Comparison of ENCODE assay signal across 8 cellular contexts in the genomic region with DNA sequence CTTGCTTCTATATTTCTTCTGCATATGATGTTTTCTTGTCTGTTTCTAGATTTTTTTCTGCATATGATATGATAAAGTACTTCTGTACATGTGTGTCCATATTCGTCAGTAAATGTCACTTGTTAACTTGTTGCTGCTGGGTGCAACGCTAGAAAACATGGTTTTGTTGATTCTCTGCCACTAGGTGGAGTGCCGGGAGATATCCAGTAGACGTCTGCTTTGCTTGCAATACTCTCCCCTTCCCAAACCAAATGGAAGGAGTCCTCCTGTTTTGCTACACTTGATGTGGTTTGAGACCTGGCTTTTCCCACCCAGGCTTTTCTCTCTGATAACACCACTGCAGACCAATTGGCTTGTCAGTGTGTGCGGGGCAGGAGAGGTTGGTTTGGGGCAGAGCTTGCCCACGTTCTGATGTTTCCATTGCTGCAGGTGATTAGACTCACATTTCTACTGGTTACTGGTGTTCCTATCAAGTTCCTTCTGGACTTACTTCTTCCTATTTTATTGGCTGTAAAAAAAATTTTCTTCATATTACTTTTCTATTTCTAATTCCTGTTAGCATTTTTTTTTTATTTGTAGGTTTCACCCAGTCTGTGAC.
A peak's percentile ranks its signal among the peaks of the same experiment; 100 is the strongest.
DNase-seq lines count a peak whose midpoint lies in the region; ATAC-seq and TF ChIP-seq lines count a peak whose summit lies in the region.

No MANE protein-coding gene starts in this region.

- intact Hi-C loops in psoas muscle (cut with DNase I) = no loop called here

- H3K4me3 Mint-ChIP-seq in HFFc6 = no peak overlapping the region

- peaks cover 4% of the 10 kb centered on the region for H3K9me3 Mint-ChIP-seq in HFFc6

- H3K4me3 ChIP-seq in psoas muscle = no peak overlapping the region

- no peaks in the 10 kb centered on the region for H3K36me3 ChIP-seq in psoas muscle (ENCODE audit: insufficient read depth in 1 of 2, low read depth in 1 of 2)

- no peaks in the 10 kb centered on the region for H3K4me1 ChIP-seq in psoas muscle

- TF ChIP-seq CTCF in HFFc6 (IDR thresholded peaks at IDR 0.05) (peak; percentile 59), psoas muscle (IDR thresholded peaks at IDR 0.05) (peak; percentile 9)

- H3K27ac ChIP-seq in psoas muscle = no peak overlapping the region

- H3K9me3 ChIP-seq in psoas muscle = no peaks in the 10 kb centered on the region

- no peaks in the 10 kb centered on the region for H3K4me1 Mint-ChIP-seq in HFFc6 (ENCODE audit: low read depth)

- DNase-seq in DMS53 treated with DMSO at 0.1 percent for 48 hours (lab: John Stamatoyannopoulos, UW; ENCODE audit: unreplicated experiment) = peak; percentile 83
- no peak for DNase-seq in HFFc6
- peak; percentile 53 for DNase-seq in NOMO-1 treated with dmso at 0.1 percent for 144 hours (lab: John Stamatoyannopoulos, UW; ENCODE audit: unreplicated experiment)
- DNase-seq in ecto neural progenitor cell (ENCODE audit: low spot score) = peak; percentile 57
- DNase-seq in psoas muscle = no peak
- no peak for DNase-seq in AG20443 (ENCODE audit: low spot score)
- DNase-seq in ureter (ENCODE audit: low spot score) = no peak
- no peak for DNase-seq in middle frontal gyrus (ENCODE audit: extremely low spot score, low spot score)

- H3K36me3 Mint-ChIP-seq in HFFc6 (ENCODE audit: low read depth) = no peaks in the 10 kb centered on the region

- no peak overlapping the region for H3K27ac Mint-ChIP-seq in HFFc6

- 24 to 29% (median 24%) methylated on average over 6 of the region's 6 CpGs for WGBS in psoas muscle, 3 donors

- ATAC-seq in psoas muscle = no peak

- no peaks in the 10 kb centered on the region for H3K27me3 ChIP-seq in psoas muscle (ENCODE audit: insufficient read depth in 3 of 3, low read length in 2 of 3)

- no peaks in the 10 kb centered on the region for H3K27me3 Mint-ChIP-seq in HFFc6 (ENCODE audit: insufficient read depth)

Comparison
In these comparisons a context has a peak if more than half of its experiments do, and no peak if none do; other contexts are left out.
1. DNase-seq: peak in DMS53 treated with DMSO at 0.1 percent for 48 hours (single experiment), NOMO-1 treated with dmso at 0.1 percent for 144 hours (single experiment) and ecto neural progenitor cell (single experiment); none in HFFc6 (single experiment), psoas muscle (0 of 2), AG20443 (single experiment), ureter (single experiment) and middle frontal gyrus (single experiment).